In the genomic region with DNA sequence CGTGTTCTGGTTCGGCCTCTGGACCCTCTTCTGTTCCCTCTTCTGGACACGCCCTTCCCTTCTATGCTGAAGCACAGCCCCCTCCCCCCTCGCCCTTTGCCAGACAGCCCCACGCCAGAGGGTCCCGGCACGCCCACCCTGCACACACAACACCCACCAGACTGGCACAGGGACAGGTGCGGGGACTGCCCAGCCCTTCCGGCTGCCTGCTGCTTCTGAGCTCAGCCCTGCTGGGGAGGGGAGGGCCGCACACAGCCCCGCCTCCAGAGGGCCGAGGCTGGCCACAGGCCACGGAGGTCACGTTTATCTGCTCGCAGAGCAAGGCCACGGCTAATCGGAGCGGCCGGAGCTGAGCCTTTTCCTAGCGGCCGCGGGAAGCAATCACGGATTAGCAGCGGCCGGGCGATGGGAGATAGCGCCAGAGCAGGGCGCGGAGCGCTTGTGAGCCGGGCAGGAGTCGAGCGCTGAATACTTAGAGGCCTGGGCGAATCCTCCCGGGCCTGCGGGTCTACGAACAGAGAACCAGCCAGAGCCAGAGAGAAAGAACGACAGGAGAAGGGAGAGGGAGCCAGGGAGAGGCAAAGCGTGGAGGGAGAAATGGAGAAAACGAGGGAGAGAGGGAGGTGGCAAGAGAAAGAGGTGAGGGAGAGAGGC, we compare ENCODE assay signal across 8 cellular contexts. TPM values are rescaled to one million over a fixed set of nuclear protein-coding genes. Genes with fewer than 3 reads are reported as not detected.
DNase-seq lines count a peak whose midpoint lies in the region; ATAC-seq, FAIRE-seq and TF ChIP-seq lines count a peak whose summit lies in the region.

No MANE protein-coding gene starts in this region.

- H4K91ac ChIP-seq in IMR-90 (ENCODE audit: insufficient read depth, low read depth, low read length) = peak overlapping the region; percentile 17; the same call in 1 of the 2 replicates

- FAIRE-seq in bronchial epithelial cell (lab: Jason Lieb, UNC) = no peak

- H4K8ac ChIP-seq in IMR-90 (ENCODE audit: low read depth in 2 of 2, low read length in 2 of 2) = peak overlapping the region in 1 of 2 experiments; percentile 62; a peak in 2 of 4 replicates

- no peak for TF ChIP-seq RAD21 in IMR-90 (IDR thresholded peaks at IDR 0.05; ENCODE audit: low read length)

- H2BK20ac ChIP-seq in IMR-90 (ENCODE audit: low read depth, low read length) = no peak overlapping the region

- H4K5ac ChIP-seq in IMR-90 (ENCODE audit: low read depth, low read length) = no peak overlapping the region

- H4K20me1 ChIP-seq in IMR-90 (ENCODE audit: insufficient read depth, low read length) = no peaks in the 10 kb centered on the region

- DNase-seq in ACHN (peak; percentile 79), IMR-90 (no peak), bronchial epithelial cell (ENCODE audit: low read depth) (no peak), inferior parietal cortex (ENCODE audit: extremely low spot score) (peak; percentile 63), sigmoid colon (peak; percentile 87), T-helper 1 cell (no peak), AML-193 (lab: John Stamatoyannopoulos, UW) (no peak)

- H3K9me3 ChIP-seq in IMR-90 (ENCODE audit: control insufficient read depth, insufficient read depth, low read length) = no peaks in the 10 kb centered on the region
- no peaks in the 10 kb centered on the region for H3K9me3 ChIP-seq in sigmoid colon

- H3K27ac ChIP-seq in IMR-90 (ENCODE audit: insufficient read depth, low read length) (no peak overlapping the region), sigmoid colon (peak overlapping the region; percentile 48 to 63 (median 54))

- peak overlapping the region; percentile 57 for H3K4me2 ChIP-seq in IMR-90 (ENCODE audit: low read depth, low read length)

- no peak for TF ChIP-seq CTCF in IMR-90 (conservative IDR thresholded peaks at IDR 0.05; ENCODE audit: low read depth, low read length)
- peak; percentile 27 for TF ChIP-seq CTCF in bronchial epithelial cell (IDR thresholded peaks at IDR 0.05; ENCODE audit: insufficient read depth, low read length, severe bottlenecking)
- peak in 2 of 4 experiments; percentile 41 for TF ChIP-seq CTCF in sigmoid colon (IDR thresholded peaks at IDR 0.05)

- H2BK120ac ChIP-seq in IMR-90 (ENCODE audit: low read depth, low read length) = peak overlapping the region; percentile 6; the same call in 1 of the 2 replicates

- no peak for TF ChIP-seq EP300 in sigmoid colon (IDR thresholded peaks at IDR 0.05)

- POLR2A ChIA-PET in IMR-90 (lab: Charles Lee; ENCODE audit: unreplicated experiment) = no interaction called here

- H3K4me1 ChIP-seq in IMR-90 (ENCODE audit: control insufficient read depth, insufficient read depth, low read length) (peaks cover 10% of the 10 kb centered on the region), sigmoid colon (peaks cover 0 to 17% (median 17%) of the 10 kb centered on the region in 4 donors)

- H3K23ac ChIP-seq in IMR-90 (ENCODE audit: low read depth, low read length) = no peak overlapping the region

- peak overlapping the region; percentile 42 for H3K9ac ChIP-seq in IMR-90 (ENCODE audit: low read depth, low read length)

- peak overlapping the region; percentile 37 for H3K4ac ChIP-seq in IMR-90 (ENCODE audit: low read depth, low read length)

- H3K9me1 ChIP-seq in IMR-90 (ENCODE audit: insufficient read depth, low read length) = no peaks in the 10 kb centered on the region

- no TSS peak for BruUV-seq in IMR-90 (replicated peaks; lab: Mats Ljungman, UMichigan)

- H2AK5ac ChIP-seq in IMR-90 (ENCODE audit: low read depth, low read length) = peak overlapping the region; percentile 29; the same call in 1 of the 2 replicates

- no peak overlapping the region for H3K56ac ChIP-seq in IMR-90 (ENCODE audit: extremely low read depth, insufficient read depth, low read length)

- no peak overlapping the region; the same call in 2 of the 3 replicates for H2BK15ac ChIP-seq in IMR-90 (ENCODE audit: low read depth, low read length)

- TF ChIP-seq POLR2A in IMR-90 (IDR thresholded peaks at IDR 0.05; ENCODE audit: low read depth, low read length) (no peak), sigmoid colon (IDR thresholded peaks at IDR 0.05) (no peak)

- H3K4me3 ChIP-seq in IMR-90 (ENCODE audit: insufficient read depth, low read depth, low read length) (no peak overlapping the region), bronchial epithelial cell (ENCODE audit: low read depth, low read length) (peak overlapping the region; percentile 28), sigmoid colon (peak overlapping the region; percentile 27 to 48 (median 42))

- no peak overlapping the region for H3K18ac ChIP-seq in IMR-90 (ENCODE audit: low read depth, low read length)

- peak overlapping the region; percentile 89 for H2AFZ ChIP-seq in IMR-90 (replicated peaks; ENCODE audit: low read length, poor library complexity)

- H2BK5ac ChIP-seq in IMR-90 (ENCODE audit: low read depth, low read length, poor library complexity, severe bottlenecking) = no peak overlapping the region

- H2AK9ac ChIP-seq in IMR-90 (replicated peaks; ENCODE audit: low read depth, low read length, poor library complexity) = peak overlapping the region; percentile 60

- ATAC-seq in IMR-90 (ENCODE audit: low read depth) (peak; percentile 77), HG03520 (IDR thresholded peaks at IDR 0.05; ENCODE audit: unreplicated experiment) (no peak)

- dilution Hi-C loops in IMR-90 (cut with HindIII; ENCODE audit: low sequenced_read_pairs, unreplicated experiment) = no loop called here

- no peaks in the 10 kb centered on the region for H3K36me3 ChIP-seq in IMR-90 (ENCODE audit: control insufficient read depth, insufficient read depth, low read length)
- no peaks in the 10 kb centered on the region for H3K36me3 ChIP-seq in bronchial epithelial cell (ENCODE audit: control insufficient read depth, insufficient read depth, low read length)
- H3K36me3 ChIP-seq in sigmoid colon = no peaks in the 10 kb centered on the region

- no peaks in the 10 kb centered on the region for H3K79me1 ChIP-seq in IMR-90 (ENCODE audit: low read depth in 1 of 2, low read length in 2 of 2)

- H3K14ac ChIP-seq in IMR-90 (replicated peaks; ENCODE audit: low read depth, low read length) = peak overlapping the region; percentile 12

- CTCF ChIA-PET in IMR-90 (lab: Yijun Ruan, JAX) = interaction anchor here (1.4 to 1.5 kb wide), 2 partner anchors 140 to 141 kb away, joined by 3 to 4 read pairs; no protein-coding TSS in a partner anchor

- in situ Hi-C loops in ACHN (cut with HindIII; ENCODE audit: low pct_ligation_motif_present, low pct_unique_long_range_greater_than_20kb, low sequenced_read_pairs) (no loop called here), IMR-90 (cut with MboI; ENCODE audit: low sequenced_read_pairs) (no loop called here)

- 16% methylated on average over 29 of the region's 40 CpGs; no CpG with 5 or more reads in 1 of the 2 experiments for WGBS in IMR-90 (ENCODE audit: extremely low coverage in 2 of 2, insufficient read length in 1 of 2), 2 experiments
- 3 to 9% methylated on average over 40 of the region's 40 CpGs for WGBS in sigmoid colon, 2 donors

- H3K27me3 ChIP-seq in IMR-90 (ENCODE audit: control insufficient read depth, insufficient read depth, low read length) (no peaks in the 10 kb centered on the region), bronchial epithelial cell (ENCODE audit: control insufficient read depth, insufficient read depth, low read length) (peaks cover 8% of the 10 kb centered on the region), sigmoid colon (no peaks in the 10 kb centered on the region)

- intact Hi-C loops in IMR-90 (cut with micrococcal nuclease) = loop anchor here (10.0 kb wide), 1 partner anchor 297 kb away; a partner anchor contains a TSS
- intact Hi-C loops in sigmoid colon (cut with DNase I) = loop anchor here (2.0 kb wide), 1 partner anchor 29 kb away; no protein-coding TSS in a partner anchor

TF ChIP-seq in IMR-90, 13 proteins besides CTCF, POLR2A, EP300 and RAD21 (continues in another document):
- TF ChIP-seq RCOR1 (IDR thresholded peaks at IDR 0.05; ENCODE audit: insufficient replicate concordance, low read length) (no peak), MAZ (IDR thresholded peaks at IDR 0.05; ENCODE audit: borderline replicate concordance, low read depth, low read length) (no peak), MXI1 (IDR thresholded peaks at IDR 0.05; ENCODE audit: borderline replicate concordance, low read depth, low read length) (no peak), CEBPB (IDR thresholded peaks at IDR 0.05; ENCODE audit: low read depth, low read length) (no peak), FOS (IDR thresholded peaks at IDR 0.05; ENCODE audit: low read depth, low read length) (no peak), SMC3 (IDR thresholded peaks at IDR 0.05; ENCODE audit: low read depth, low read length) (no peak), RFX5 (IDR thresholded peaks at IDR 0.05; ENCODE audit: low read depth, low read length) (no peak)
- TF ChIP-seq, protein P1, sequence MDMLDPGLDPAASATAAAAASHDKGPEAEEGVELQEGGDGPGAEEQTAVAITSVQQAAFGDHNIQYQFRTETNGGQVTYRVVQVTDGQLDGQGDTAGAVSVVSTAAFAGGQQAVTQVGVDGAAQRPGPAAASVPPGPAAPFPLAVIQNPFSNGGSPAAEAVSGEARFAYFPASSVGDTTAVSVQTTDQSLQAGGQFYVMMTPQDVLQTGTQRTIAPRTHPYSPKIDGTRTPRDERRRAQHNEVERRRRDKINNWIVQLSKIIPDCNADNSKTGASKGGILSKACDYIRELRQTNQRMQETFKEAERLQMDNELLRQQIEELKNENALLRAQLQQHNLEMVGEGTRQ (IDR thresholded peaks at IDR 0.05; ENCODE audit: low read depth, low read length) = no peak

RNA-seq across cellular contexts. Expression of a gene that starts 21.5 kb away (rescaled TPM):
- total RNA-seq in IMR-90 (2012; rRNA removed) (53.6 and 69.0 TPM in 2 replicates), bronchial epithelial cell (43.5 and 51.1 TPM in 2 replicates), sigmoid colon (10 to 100 TPM; 44.8 to 61.7 (median 57.8) TPM)
- polyA plus RNA-seq in IMR-90 (2012; rRNA removed) (168 and 184 TPM in 2 replicates), sigmoid colon (10 to 100 TPM; 88.9 to 96.4 (median 91.3) TPM)
- polyA plus RNA-seq in IMR-90 (2012; cell fraction: cytosol; rRNA removed) = 107 and 174 TPM in 2 replicates
- 310 and 475 TPM in 2 replicates for polyA plus RNA-seq in IMR-90 (2012; cell fraction: nucleus; rRNA removed; ENCODE audit: low replicate concordance)

RNA-seq across cellular contexts. Expression of a gene that starts 28.0 kb away (rescaled TPM):
- total RNA-seq in IMR-90 (2012; rRNA removed) (under 0.01 TPM in 2 replicates), bronchial epithelial cell (0.26 and 1.5 TPM in 2 replicates), sigmoid colon (1 to 10 TPM in 3 of 4 donors, under 1 TPM in 1; 0.99 to 6.9 (median 3.1) TPM)
- polyA plus RNA-seq in IMR-90 (2012; rRNA removed) (0.07 TPM in 1 of 2 replicates, not detected in the other), sigmoid colon (under 1 TPM in 1 of 3 donors, not detected in 2; 0.66 TPM)
- polyA plus RNA-seq in IMR-90 (2012; cell fraction: cytosol; rRNA removed) = 0.08 TPM in 1 of 2 replicates, not detected in the other
- 0.02 and 0.05 TPM in 2 replicates for polyA plus RNA-seq in IMR-90 (2012; cell fraction: nucleus; rRNA removed; ENCODE audit: low replicate concordance)

RNA-seq across cellular contexts. Expression of a gene that starts 33.3 kb away (rescaled TPM):
- total RNA-seq in IMR-90 (2012; rRNA removed) (250 and 315 TPM in 2 replicates), bronchial epithelial cell (266 and 382 TPM in 2 replicates), sigmoid colon (100 to 1,000 TPM; 419 to 659 (median 577) TPM)
- polyA plus RNA-seq in IMR-90 (2012; rRNA removed) (598 and 701 TPM in 2 replicates), sigmoid colon (1,000 to 10,000 TPM; 1,536 to 1,691 (median 1,674) TPM)
- 770 and 1,094 TPM in 2 replicates for polyA plus RNA-seq in IMR-90 (2012; cell fraction: cytosol; rRNA removed)
- polyA plus RNA-seq in IMR-90 (2012; cell fraction: nucleus; rRNA removed; ENCODE audit: low replicate concordance) = 142 and 372 TPM in 2 replicates

Comparison
In these comparisons a context has a peak if more than half of its experiments do, and no peak if none do; other contexts are left out.
1. DNase-seq: peak in ACHN (single experiment), inferior parietal cortex (single experiment) and sigmoid colon (single experiment); none in IMR-90 (single experiment), bronchial epithelial cell (single experiment), T-helper 1 cell (0 of 5) and AML-193 (0 of 2).